In genomic region chr1:40715660-40716059, GRCh38 we compare ENCODE assay signal across 1 cellular context.
TF ChIP-seq lines count a peak whose summit lies in the region.

No MANE protein-coding gene starts in this region.

TF ChIP-seq in HepG2, 621 proteins besides CTCF, POLR2A, EP300 and RAD21 (continued from another document and continues in another):
- TF ChIP-seq NCOA2 (CRISPR knock-in tag; IDR thresholded peaks at IDR 0.05), result peak; percentile 87
- peak; percentile 65; the same call in 1 of the 2 replicates for TF ChIP-seq HNRNPUL1 (IDR thresholded peaks at IDR 0.05; ENCODE audit: low read depth, low read length)
- TF ChIP-seq SMYD3 (CRISPR knock-in tag; IDR thresholded peaks at IDR 0.05), result no peak
- TF ChIP-seq HMGA1 (CRISPR knock-in tag; conservative IDR thresholded peaks at IDR 0.05), result no peak
- TF ChIP-seq SOX6 (IDR thresholded peaks at IDR 0.05), result no peak
- TF ChIP-seq SOX6 (CRISPR knock-in tag; IDR thresholded peaks at IDR 0.05), result peak; percentile 65; the same call in 1 of the 2 replicates
- TF ChIP-seq, protein P1, sequence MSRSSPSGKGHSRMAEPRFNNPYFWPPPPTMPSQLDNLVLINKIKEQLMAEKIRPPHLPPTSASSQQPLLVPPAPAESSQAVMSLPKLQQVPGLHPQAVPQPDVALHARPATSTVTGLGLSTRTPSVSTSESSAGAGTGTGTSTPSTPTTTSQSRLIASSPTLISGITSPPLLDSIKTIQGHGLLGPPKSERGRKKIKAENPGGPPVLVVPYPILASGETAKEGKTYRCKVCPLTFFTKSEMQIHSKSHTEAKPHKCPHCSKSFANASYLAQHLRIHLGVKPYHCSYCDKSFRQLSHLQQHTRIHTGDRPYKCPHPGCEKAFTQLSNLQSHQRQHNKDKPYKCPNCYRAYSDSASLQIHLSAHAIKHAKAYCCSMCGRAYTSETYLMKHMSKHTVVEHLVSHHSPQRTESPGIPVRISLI (CRISPR knock-in tag; IDR thresholded peaks at IDR 0.05; ENCODE audit: borderline replicate concordance), result peak; percentile 91; the same call in 1 of the 2 replicates
- no peak for TF ChIP-seq MNT (IDR thresholded peaks at IDR 0.05)
- no peak for TF ChIP-seq IRF1 (CRISPR knock-in tag; IDR thresholded peaks at IDR 0.05; ENCODE audit: low read depth)
- no peak for TF ChIP-seq HDAC1 (CRISPR knock-in tag; IDR thresholded peaks at IDR 0.05)
- no peak for TF ChIP-seq ZNF282 (IDR thresholded peaks at IDR 0.05; ENCODE audit: partially characterized antibody)
- TF ChIP-seq ZNF253 (CRISPR knock-in tag; IDR thresholded peaks at IDR 0.05; ENCODE audit: borderline replicate concordance), result no peak
- no peak for TF ChIP-seq ZNF83 (CRISPR knock-in tag; IDR thresholded peaks at IDR 0.05; ENCODE audit: borderline replicate concordance)
- TF ChIP-seq ZNF44 (CRISPR knock-in tag; IDR thresholded peaks at IDR 0.05), result no peak
- no peak for TF ChIP-seq JARID2 (CRISPR knock-in tag; IDR thresholded peaks at IDR 0.05; ENCODE audit: insufficient replicate concordance)
- no peak for TF ChIP-seq NONO (IDR thresholded peaks at IDR 0.05)
- TF ChIP-seq NONO (CRISPR knock-in tag; conservative IDR thresholded peaks at IDR 0.05), result no peak
- no peak for TF ChIP-seq NKX3-1 (CRISPR knock-in tag; IDR thresholded peaks at IDR 0.05)
- TF ChIP-seq SRF (IDR thresholded peaks at IDR 0.05; ENCODE audit: low read depth, low read length), result no peak
- peak; percentile 42 to 65; a peak in 3 of 4 replicates for TF ChIP-seq NR2F1 (CRISPR knock-in tag; IDR thresholded peaks at IDR 0.05)
- TF ChIP-seq YY1 (IDR thresholded peaks at IDR 0.05; ENCODE audit: insufficient read depth, insufficient replicate concordance, low read depth, low read length), result no peak
- no peak for TF ChIP-seq ZNF274 (CRISPR knock-in tag; IDR thresholded peaks at IDR 0.05)
- peak; percentile 63 for TF ChIP-seq FOXP4 (CRISPR knock-in tag; IDR thresholded peaks at IDR 0.05)
- peak; percentile 85; the same call in 1 of the 2 replicates for TF ChIP-seq SOX5 (CRISPR knock-in tag; IDR thresholded peaks at IDR 0.05; ENCODE audit: borderline replicate concordance)
- no peak for TF ChIP-seq ZNF556 (CRISPR knock-in tag; IDR thresholded peaks at IDR 0.05; ENCODE audit: borderline replicate concordance)
- no peak for TF ChIP-seq CREB3 (CRISPR knock-in tag; IDR thresholded peaks at IDR 0.05)
- peak; percentile 54; the same call in 1 of the 2 replicates for TF ChIP-seq AHDC1 (CRISPR knock-in tag; IDR thresholded peaks at IDR 0.05; ENCODE audit: borderline replicate concordance)
- no peak for TF ChIP-seq E2F2 (CRISPR knock-in tag; IDR thresholded peaks at IDR 0.05; ENCODE audit: borderline replicate concordance)
- peak; percentile 42; the same call in 1 of the 2 replicates for TF ChIP-seq RFX3 (CRISPR knock-in tag; IDR thresholded peaks at IDR 0.05)
- no peak for TF ChIP-seq ZNF550 (CRISPR knock-in tag; IDR thresholded peaks at IDR 0.05; ENCODE audit: borderline replicate concordance)
- TF ChIP-seq KAT2B (IDR thresholded peaks at IDR 0.05; ENCODE audit: borderline replicate concordance, low read depth, low read length), result no peak
- no peak for TF ChIP-seq ZNF343 (CRISPR knock-in tag; IDR thresholded peaks at IDR 0.05)
- peak; percentile 37; the same call in 1 of the 2 replicates for TF ChIP-seq GATAD1 (CRISPR knock-in tag; IDR thresholded peaks at IDR 0.05)
- TF ChIP-seq ZNF678 (CRISPR knock-in tag; IDR thresholded peaks at IDR 0.05), result no peak
- peak; percentile 27; the same call in 1 of the 2 replicates for TF ChIP-seq MBD4 (IDR thresholded peaks at IDR 0.05; ENCODE audit: borderline replicate concordance, low read length)
- peak; percentile 33; the same call in 1 of the 2 replicates for TF ChIP-seq TCF7L2 (IDR thresholded peaks at IDR 0.05; ENCODE audit: low read depth, low read length)
- TF ChIP-seq NFE2L1 (CRISPR knock-in tag; IDR thresholded peaks at IDR 0.05; ENCODE audit: borderline replicate concordance), result no peak
- no peak for TF ChIP-seq SP140L (CRISPR knock-in tag; IDR thresholded peaks at IDR 0.05; ENCODE audit: borderline replicate concordance)
- TF ChIP-seq GFI1 (CRISPR knock-in tag; IDR thresholded peaks at IDR 0.05; ENCODE audit: borderline replicate concordance), result 0 out of 2 replicates have a peak, but pooled peaks have one; percentile 33
- no peak for TF ChIP-seq XRCC5 (optimal IDR thresholded peaks at IDR 0.05; ENCODE audit: low read length)
- TF ChIP-seq, protein P2, sequence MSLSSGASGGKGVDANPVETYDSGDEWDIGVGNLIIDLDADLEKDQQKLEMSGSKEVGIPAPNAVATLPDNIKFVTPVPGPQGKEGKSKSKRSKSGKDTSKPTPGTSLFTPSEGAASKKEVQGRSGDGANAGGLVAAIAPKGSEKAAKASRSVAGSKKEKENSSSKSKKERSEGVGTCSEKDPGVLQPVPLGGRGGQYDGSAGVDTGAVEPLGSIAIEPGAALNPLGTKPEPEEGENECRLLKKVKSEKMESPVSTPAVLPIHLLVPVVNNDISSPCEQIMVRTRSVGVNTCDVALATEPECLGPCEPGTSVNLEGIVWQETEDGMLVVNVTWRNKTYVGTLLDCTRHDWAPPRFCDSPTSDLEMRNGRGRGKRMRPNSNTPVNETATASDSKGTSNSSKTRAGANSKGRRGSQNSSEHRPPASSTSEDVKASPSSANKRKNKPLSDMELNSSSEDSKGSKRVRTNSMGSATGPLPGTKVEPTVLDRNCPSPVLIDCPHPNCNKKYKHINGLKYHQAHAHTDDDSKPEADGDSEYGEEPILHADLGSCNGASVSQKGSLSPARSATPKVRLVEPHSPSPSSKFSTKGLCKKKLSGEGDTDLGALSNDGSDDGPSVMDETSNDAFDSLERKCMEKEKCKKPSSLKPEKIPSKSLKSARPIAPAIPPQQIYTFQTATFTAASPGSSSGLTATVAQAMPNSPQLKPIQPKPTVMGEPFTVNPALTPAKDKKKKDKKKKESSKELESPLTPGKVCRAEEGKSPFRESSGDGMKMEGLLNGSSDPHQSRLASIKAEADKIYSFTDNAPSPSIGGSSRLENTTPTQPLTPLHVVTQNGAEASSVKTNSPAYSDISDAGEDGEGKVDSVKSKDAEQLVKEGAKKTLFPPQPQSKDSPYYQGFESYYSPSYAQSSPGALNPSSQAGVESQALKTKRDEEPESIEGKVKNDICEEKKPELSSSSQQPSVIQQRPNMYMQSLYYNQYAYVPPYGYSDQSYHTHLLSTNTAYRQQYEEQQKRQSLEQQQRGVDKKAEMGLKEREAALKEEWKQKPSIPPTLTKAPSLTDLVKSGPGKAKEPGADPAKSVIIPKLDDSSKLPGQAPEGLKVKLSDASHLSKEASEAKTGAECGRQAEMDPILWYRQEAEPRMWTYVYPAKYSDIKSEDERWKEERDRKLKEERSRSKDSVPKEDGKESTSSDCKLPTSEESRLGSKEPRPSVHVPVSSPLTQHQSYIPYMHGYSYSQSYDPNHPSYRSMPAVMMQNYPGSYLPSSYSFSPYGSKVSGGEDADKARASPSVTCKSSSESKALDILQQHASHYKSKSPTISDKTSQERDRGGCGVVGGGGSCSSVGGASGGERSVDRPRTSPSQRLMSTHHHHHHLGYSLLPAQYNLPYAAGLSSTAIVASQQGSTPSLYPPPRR (CRISPR knock-in tag; IDR thresholded peaks at IDR 0.05; ENCODE audit: borderline replicate concordance), result peak; percentile 72; the same call in 1 of the 2 replicates
- no peak for TF ChIP-seq SOX13 (IDR thresholded peaks at IDR 0.05)
- peak in 1 of 2 experiments; percentile 84; a peak in 2 of 4 replicates for TF ChIP-seq SOX13 (CRISPR knock-in tag; conservative IDR thresholded peaks at IDR 0.05 in 1 of 2, IDR thresholded peaks at IDR 0.05 in 1 of 2)
- TF ChIP-seq PHF21A (CRISPR knock-in tag; IDR thresholded peaks at IDR 0.05), result no peak
- no peak for TF ChIP-seq TBP (CRISPR knock-in tag; IDR thresholded peaks at IDR 0.05)
- TF ChIP-seq CERS6 (CRISPR knock-in tag; IDR thresholded peaks at IDR 0.05), result no peak
